Comparison of ENCODE assay signal across 16 cellular contexts in genomic region chr2:151241224-151241623, GRCh38.
"Had no signal": no experiment of that assay in that cellular context is flagged by ENCODE, and none has a peak within 500 bp of the region (broad histone marks: within the 10 kb centered on the region; RNA-seq: fewer than 3 reads in every experiment).

No MANE protein-coding gene starts in this region.

- ATAC-seq: activated T-cell treated with anti-CD3 and anti-CD28 coated beads, Interleukin-2, amount 50 U/mL, for 4 hours; natural killer cell treated with Interleukin-12 subunit alpha and Interleukin-12 subunit beta and Interleukin-15 and Interleukin-18, amount 100 ng/mL, for 72 hours; right cardiac atrium; stimulated activated effector memory CD8-positive, alpha-beta T cell treated with anti-CD3 and anti-CD28 coated beads, Interleukin-12 subunit alpha, Interleukin-12 subunit beta, amount 100 ng/mL, for 72 hours had no signal

- H3K9me3 ChIP-seq: ascending aorta, colonic mucosa, tibial artery, vagina had no signal

- H3K4me1 ChIP-seq: ascending aorta, colonic mucosa, vagina had no signal

- H3K27me3 ChIP-seq: ascending aorta, cardiac muscle cell, colonic mucosa, tibial artery, vagina had no signal

- H3K36me3 ChIP-seq: ascending aorta, cardiac muscle cell, colonic mucosa, vagina had no signal

- H3K4me3 ChIP-seq: ascending aorta, cardiac muscle cell, colonic mucosa, tibial artery, vagina had no signal

- DNase-seq: activated CD4-positive, alpha-beta T cell treated with anti-CD3 and anti-CD28 coated beads for 1 hour; activated CD4-positive, alpha-beta T cell treated with anti-CD3 and anti-CD28 coated beads, Interleukin-2, amount 50 U/mL, for 48 hours; activated gamma-delta T cell; activated naive CD8-positive, alpha-beta T cell treated with anti-CD3 and anti-CD28 coated beads for 36 hours; activated T-cell treated with anti-CD3 and anti-CD28 coated beads, Interleukin-2, amount 50 U/mL, for 4 hours; colonic mucosa; immature natural killer cell; occipital lobe; right cardiac atrium; T-helper 9 cell; tibial artery had no signal

- H3K27ac ChIP-seq: ascending aorta, cardiac muscle cell, colonic mucosa, tibial artery, vagina had no signal
